ENCODE assay signal across 30 cellular contexts in genomic region chr6:163775313-163775712, GRCh38.
"Had no signal": no experiment of that assay in that cellular context is flagged by ENCODE, and none has a peak within 500 bp of the region (broad histone marks: within the 10 kb centered on the region; RNA-seq: fewer than 3 reads in every experiment).

No MANE protein-coding gene starts in this region.

- H3K27ac Mint-ChIP-seq: activated CD4-positive, alpha-beta T cell treated with anti-CD3 and anti-CD28 coated beads, Interleukin-2, amount 10 ng/mL, durations not matched to agents 24 days and 14 days; activated CD8-positive, alpha-beta T cell treated with anti-CD3 and anti-CD28 coated beads for 36 hours; activated naive CD4-positive, alpha-beta T cell treated with anti-CD3 and anti-CD28 coated beads, Interleukin-2, amount 50 U/mL, for 24 hours; activated naive CD8-positive, alpha-beta T cell treated with anti-CD3 and anti-CD28 coated beads, Interleukin-2, amount 10 ng/mL, durations not matched to agents 7 days and 5 days; activated T-cell treated with anti-CD3 and anti-CD28 coated beads, Interleukin-2, amount 50 U/mL, for 72 hours; activated T-helper 17 cell treated with anti-CD3 and anti-CD28 coated beads, Interleukin-2, amount 50 U/mL, for 72 hours; T-helper 1 cell treated with Interleukin-12 subunit alpha and Interleukin-12 subunit beta and Interleukin-4 antibody, amounts not matched to agents 30 μg/mL and 1 μg/mL, for 36 hours; T-helper 2 cell treated with Interferon-gamma antibody and Interleukin-4, amounts not matched to agents 5 μg/mL and 100 μg/mL, for 36 hours had no signal

- H3K9me2 ChIP-seq: SK-N-SH had no signal

- H3K27me3 Mint-ChIP-seq: activated naive CD8-positive, alpha-beta T cell treated with anti-CD3 and anti-CD28 coated beads, Interleukin-2, amount 10 ng/mL, durations not matched to agents 7 days and 5 days had no signal

- H3K27me3 ChIP-seq: body of pancreas, SJSA1 had no signal

- H3K27ac ChIP-seq: body of pancreas, KMS-11, SJSA1 had no signal

- H3K9me3 Mint-ChIP-seq: activated CD4-positive, alpha-beta T cell treated with anti-CD3 and anti-CD28 coated beads, Interleukin-2, amount 10 ng/mL, durations not matched to agents 24 days and 14 days; activated CD8-positive, alpha-beta T cell treated with anti-CD3 and anti-CD28 coated beads for 36 hours; activated naive CD4-positive, alpha-beta T cell treated with anti-CD3 and anti-CD28 coated beads, Interleukin-2, amount 50 U/mL, for 24 hours; activated naive CD8-positive, alpha-beta T cell treated with anti-CD3 and anti-CD28 coated beads, Interleukin-2, amount 10 ng/mL, durations not matched to agents 7 days and 5 days; activated T-cell treated with anti-CD3 and anti-CD28 coated beads, Interleukin-2, amount 50 U/mL, for 72 hours; activated T-helper 17 cell treated with anti-CD3 and anti-CD28 coated beads, Interleukin-2, amount 50 U/mL, for 72 hours; T-helper 1 cell treated with Interleukin-12 subunit alpha and Interleukin-12 subunit beta and Interleukin-4 antibody, amounts not matched to agents 30 μg/mL and 1 μg/mL, for 36 hours; T-helper 2 cell treated with Interferon-gamma antibody and Interleukin-4, amounts not matched to agents 5 μg/mL and 100 μg/mL, for 36 hours had no signal

- H3K9me3 ChIP-seq: body of pancreas, SJSA1, SK-N-SH had no signal

- H3K4me1 Mint-ChIP-seq: activated naive CD4-positive, alpha-beta T cell treated with anti-CD3 and anti-CD28 coated beads, Interleukin-2, amount 50 U/mL, for 24 hours; activated naive CD8-positive, alpha-beta T cell treated with anti-CD3 and anti-CD28 coated beads, Interleukin-2, amount 10 ng/mL, durations not matched to agents 7 days and 5 days; activated T-helper 17 cell treated with anti-CD3 and anti-CD28 coated beads, Interleukin-2, amount 50 U/mL, for 72 hours had no signal

- H3K36me3 ChIP-seq: SJSA1 had no signal

- H3K4me2 ChIP-seq: KMS-11, SK-N-SH had no signal

- H3K9ac ChIP-seq: KMS-11, SK-N-SH had no signal

- H3K4me3 Mint-ChIP-seq: activated CD4-positive, alpha-beta T cell treated with anti-CD3 and anti-CD28 coated beads, Interleukin-2, amount 10 ng/mL, durations not matched to agents 24 days and 14 days; activated CD8-positive, alpha-beta T cell treated with anti-CD3 and anti-CD28 coated beads for 36 hours; activated naive CD4-positive, alpha-beta T cell treated with anti-CD3 and anti-CD28 coated beads, Interleukin-2, amount 50 U/mL, for 24 hours; activated naive CD8-positive, alpha-beta T cell treated with anti-CD3 and anti-CD28 coated beads, Interleukin-2, amount 10 ng/mL, durations not matched to agents 7 days and 5 days; activated T-cell treated with anti-CD3 and anti-CD28 coated beads, Interleukin-2, amount 50 U/mL, for 72 hours; activated T-helper 17 cell treated with anti-CD3 and anti-CD28 coated beads, Interleukin-2, amount 50 U/mL, for 72 hours; T-helper 1 cell treated with Interleukin-12 subunit alpha and Interleukin-12 subunit beta and Interleukin-4 antibody, amounts not matched to agents 30 μg/mL and 1 μg/mL, for 36 hours; T-helper 2 cell treated with Interferon-gamma antibody and Interleukin-4, amounts not matched to agents 5 μg/mL and 100 μg/mL, for 36 hours had no signal

- H3K4me3 ChIP-seq: body of pancreas, SJSA1 had no signal

- FAIRE-seq: astrocyte, bronchial epithelial cell, TTC549 had no signal

- ATAC-seq: activated CD8-positive, alpha-beta T cell treated with anti-CD3 and anti-CD28 coated beads for 36 hours; activated T-cell treated with anti-CD3 and anti-CD28 coated beads, Interleukin-2, amount 50 U/mL, for 72 hours; activated T-helper 17 cell treated with anti-CD3 and anti-CD28 coated beads, Interleukin-2, amount 50 U/mL, for 72 hours; body of pancreas had no signal

- H3K36me3 Mint-ChIP-seq: activated naive CD4-positive, alpha-beta T cell treated with anti-CD3 and anti-CD28 coated beads, Interleukin-2, amount 50 U/mL, for 24 hours; activated naive CD8-positive, alpha-beta T cell treated with anti-CD3 and anti-CD28 coated beads, Interleukin-2, amount 10 ng/mL, durations not matched to agents 7 days and 5 days had no signal

- H3K4me1 ChIP-seq: body of pancreas, SJSA1 had no signal

- DNase-seq: activated CD4-positive, alpha-beta T cell treated with anti-CD3 and anti-CD28 coated beads, Interleukin-2, amount 10 ng/mL, durations not matched to agents 24 days and 14 days; activated CD4-positive, alpha-beta T cell treated with anti-CD3 and anti-CD28 coated beads, Interleukin-2, amount 50 U/mL, for 4 hours; activated CD8-positive, alpha-beta T cell treated with anti-CD3 and anti-CD28 coated beads for 36 hours; activated effector memory CD4-positive, alpha-beta T cell treated with anti-CD3 and anti-CD28 coated beads, Interleukin-2, amount 50 U/mL, for 16 hours; activated naive CD4-positive, alpha-beta T cell; activated naive CD8-positive, alpha-beta T cell treated with anti-CD3 and anti-CD28 coated beads, Interleukin-2, amount 10 ng/mL, durations not matched to agents 7 days and 5 days; activated T-cell treated with anti-CD3 and anti-CD28 coated beads, Interleukin-2, amount 50 U/mL, for 1 hour; activated T-cell treated with anti-CD3 and anti-CD28 coated beads, Interleukin-2, amount 50 U/mL, for 72 hours; amygdala; body of pancreas; caudate nucleus; cerebellar nuclear complex; NCI-H1105; NCI-H1436; NCI-H187; NCI-H2081; NCI-H226; NCI-H446 treated with DMSO at 0.1 percent for 48 hours; NK-92 treated with Interleukin-12 subunit alpha and Interleukin-12 subunit beta, amount 100 ng/mL, for 24 hours; SHP77 treated with DMSO at 0.1 percent for 48 hours; SK-N-SH had no signal
